20 cellular contexts compared by ENCODE assay signal in the genomic region with DNA sequence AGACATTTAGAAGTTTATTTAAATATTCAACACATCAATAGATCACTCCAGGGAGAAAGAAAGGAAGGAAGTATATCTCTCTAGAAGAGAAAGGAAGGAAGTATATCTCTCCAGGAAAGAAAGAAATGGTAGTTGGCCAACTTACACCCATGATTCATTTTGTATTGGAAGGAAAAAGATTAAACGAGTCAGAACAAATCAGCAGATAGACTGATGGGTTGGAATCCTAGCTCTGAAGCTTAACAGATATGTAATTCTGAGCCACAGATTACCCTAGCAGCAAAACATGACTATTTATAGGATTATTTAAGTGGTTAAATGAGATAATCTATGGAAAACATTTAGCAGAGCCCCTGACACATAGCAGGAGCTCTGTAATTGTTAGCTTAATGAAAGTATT. TPM values are rescaled to one million over a fixed set of nuclear protein-coding genes. Genes with fewer than 3 reads are reported as not detected.
DNase-seq lines count a peak whose midpoint lies in the region; ATAC-seq and TF ChIP-seq lines count a peak whose summit lies in the region.
"Had no signal": no experiment of that assay in that cellular context is flagged by ENCODE, and none has a peak within 500 bp of the region (broad histone marks: within the 10 kb centered on the region; RNA-seq: fewer than 3 reads in every experiment).

No MANE protein-coding gene starts in this region.

- H3K9ac ChIP-seq in mammary epithelial cell (ENCODE audit: insufficient read depth, low read length) = no peak overlapping the region

- no TSS peak for BruUV-seq in mammary epithelial cell (replicated peaks; lab: Mats Ljungman, UMichigan)

- H3K9me3 Mint-ChIP-seq in chondrocyte (ENCODE audit: low read depth) = no peaks in the 10 kb centered on the region
- no peaks in the 10 kb centered on the region for H3K9me3 Mint-ChIP-seq in activated T-cell treated with anti-CD3 and anti-CD28 coated beads, Interleukin-2, amount 50 U/mL, for 4 hours
- H3K9me3 Mint-ChIP-seq: CD4-positive, CD25-positive, alpha-beta regulatory T cell; CD8-positive, alpha-beta memory T cell had no signal

- CTCF ChIA-PET in mammary epithelial cell (lab: Charles Lee; ENCODE audit: low non-redundant PET) = no interaction called here

- DNase-seq in mammary epithelial cell (peak; percentile 36), breast epithelium (ENCODE audit: low spot score in 2 of 2) (no peak), chondrocyte (ENCODE audit: low spot score) (no peak), fibroblast of the aortic adventitia (ENCODE audit: low read depth) (peak; percentile 31), SW480 (ENCODE audit: low spot score) (no peak), AG20443 (ENCODE audit: low spot score) (no peak)
- no peak for DNase-seq in activated T-cell treated with anti-CD3 and anti-CD28 coated beads, Interleukin-2, amount 50 U/mL, for 4 hours
- DNase-seq: BE2C; C1 segment of cervical spinal cord; CD4-positive, CD25-positive, alpha-beta regulatory T cell; CD8-positive, alpha-beta memory T cell; COR-L47; DMS 273 treated with DMSO at 0.1 percent for 48 hours; DMS53; DND-41; EL had no signal

- H3K4me2 ChIP-seq in mammary epithelial cell (ENCODE audit: insufficient read depth, low read depth, low read length) = no peak overlapping the region

- H3K27ac Mint-ChIP-seq in chondrocyte (ENCODE audit: unreplicated experiment) = peak overlapping the region; percentile 60
- H3K27ac Mint-ChIP-seq: CD4-positive, CD25-positive, alpha-beta regulatory T cell; CD8-positive, alpha-beta memory T cell had no signal

- in situ Hi-C loops in mammary epithelial cell (cut with MboI; ENCODE audit: low sequenced_read_pairs in 2 of 2) = no loop called here

- H3K36me3 ChIP-seq in mammary epithelial cell (ENCODE audit: insufficient read depth, low read length) (peaks cover 22% of the 10 kb centered on the region), breast epithelium (no peaks in the 10 kb centered on the region)
- H3K36me3 ChIP-seq: BE2C, HAP-1 had no signal

- H3K4me3 Mint-ChIP-seq in chondrocyte (ENCODE audit: unreplicated experiment) = no peak overlapping the region
- H3K4me3 Mint-ChIP-seq in activated T-cell treated with anti-CD3 and anti-CD28 coated beads, Interleukin-2, amount 50 U/mL, for 4 hours = no peak overlapping the region
- H3K4me3 Mint-ChIP-seq: CD4-positive, CD25-positive, alpha-beta regulatory T cell; CD8-positive, alpha-beta memory T cell had no signal

- ATAC-seq in activated T-cell treated with anti-CD3 and anti-CD28 coated beads, Interleukin-2, amount 50 U/mL, for 4 hours = no peak
- no peak for ATAC-seq in GM21786 (IDR thresholded peaks at IDR 0.05; ENCODE audit: unreplicated experiment)

- H3K27me3 ChIP-seq in mammary epithelial cell (ENCODE audit: insufficient read depth, low read length) (no peaks in the 10 kb centered on the region), breast epithelium (no peaks in the 10 kb centered on the region)
- H3K27me3 ChIP-seq: BE2C had no signal

- TF ChIP-seq CTCF in mammary epithelial cell (conservative IDR thresholded peaks at IDR 0.05 in 1 of 2, IDR thresholded peaks at IDR 0.05 in 1 of 2; ENCODE audit: extremely low read depth in 1 of 2, insufficient read depth in 1 of 2, low read depth in 1 of 2, low read length in 2 of 2) = no peak
- no peak for TF ChIP-seq CTCF in breast epithelium (IDR thresholded peaks at IDR 0.05)
- TF ChIP-seq CTCF in chondrocyte (IDR thresholded peaks at IDR 0.05) = no peak
- no peak for TF ChIP-seq CTCF in fibroblast of the aortic adventitia (IDR thresholded peaks at IDR 0.05; ENCODE audit: insufficient read depth, low read length)

- TF ChIP-seq POLR2A in breast epithelium (IDR thresholded peaks at IDR 0.05) = no peak

- no peak overlapping the region for H2AFZ ChIP-seq in mammary epithelial cell (ENCODE audit: low read depth, low read length)

- H3K36me3 Mint-ChIP-seq in chondrocyte (ENCODE audit: low read depth) = peaks cover 64% of the 10 kb centered on the region
- no peaks in the 10 kb centered on the region for H3K36me3 Mint-ChIP-seq in activated T-cell treated with anti-CD3 and anti-CD28 coated beads, Interleukin-2, amount 50 U/mL, for 4 hours (ENCODE audit: insufficient read depth)
- H3K36me3 Mint-ChIP-seq: CD4-positive, CD25-positive, alpha-beta regulatory T cell; CD8-positive, alpha-beta memory T cell had no signal

- peaks cover 58% of the 10 kb centered on the region for H3K79me2 ChIP-seq in mammary epithelial cell (ENCODE audit: insufficient read depth, low read length)

- intact Hi-C loops in mammary epithelial cell (cut with micrococcal nuclease) (no loop called here), breast epithelium (cut with DNase I; ENCODE audit: low total_unique reads) (no loop called here)

- WGBS in mammary epithelial cell (ENCODE audit: low coverage, missing lambda C conversion rate) = 58% methylated on average over 1 of the region's 1 CpG

- H3K4me3 ChIP-seq in mammary epithelial cell (replicated peaks in 1 of 3; ENCODE audit: insufficient read depth in 1 of 3, low read depth in 2 of 3, low read length in 3 of 3) (no peak overlapping the region), breast epithelium (no peak overlapping the region), fibroblast of the aortic adventitia (ENCODE audit: low read depth, low read length) (no peak overlapping the region)
- H3K4me3 ChIP-seq: HAP-1 had no signal

- peaks cover 2% of the 10 kb centered on the region for H4K20me1 ChIP-seq in mammary epithelial cell (ENCODE audit: insufficient read depth, low read length)

- H3K27me3 Mint-ChIP-seq in chondrocyte (ENCODE audit: low read depth) = no peaks in the 10 kb centered on the region
- H3K27me3 Mint-ChIP-seq in activated T-cell treated with anti-CD3 and anti-CD28 coated beads, Interleukin-2, amount 50 U/mL, for 4 hours (ENCODE audit: low read depth) = peaks cover 10% of the 10 kb centered on the region
- H3K27me3 Mint-ChIP-seq: CD4-positive, CD25-positive, alpha-beta regulatory T cell had no signal

- H3K9me3 ChIP-seq in mammary epithelial cell (replicated peaks; ENCODE audit: insufficient read depth, low read length) (no peaks in the 10 kb centered on the region), breast epithelium (no peaks in the 10 kb centered on the region)
- H3K9me3 ChIP-seq: BE2C, HAP-1 had no signal

- dilution Hi-C loops in mammary epithelial cell (cut with HindIII; ENCODE audit: low sequenced_read_pairs) = no loop called here

- H3K4me1 ChIP-seq in mammary epithelial cell (ENCODE audit: insufficient read depth, low read length) = peaks cover 6% of the 10 kb centered on the region
- H3K4me1 ChIP-seq in breast epithelium = no peaks in the 10 kb centered on the region
- H3K4me1 ChIP-seq: BE2C, HAP-1 had no signal

- H3K4me1 Mint-ChIP-seq in chondrocyte (ENCODE audit: low read depth) = peaks cover 55% of the 10 kb centered on the region
- H3K4me1 Mint-ChIP-seq in activated T-cell treated with anti-CD3 and anti-CD28 coated beads, Interleukin-2, amount 50 U/mL, for 4 hours (ENCODE audit: low read depth) = no peaks in the 10 kb centered on the region
- H3K4me1 Mint-ChIP-seq: CD4-positive, CD25-positive, alpha-beta regulatory T cell; CD8-positive, alpha-beta memory T cell had no signal

- no peak overlapping the region for H3K27ac ChIP-seq in mammary epithelial cell (ENCODE audit: insufficient read depth, low read depth, low read length)
- no peak overlapping the region for H3K27ac ChIP-seq in breast epithelium
- H3K27ac ChIP-seq: 22Rv1, HL-60 had no signal

RNA-seq across cellular contexts. Expression of a gene that starts 27.1 kb away (rescaled TPM):
- total RNA-seq in mammary epithelial cell = 100 to 1,000 TPM; 174 to 263 TPM
- 132 TPM for polyA plus RNA-seq in mammary epithelial cell
- polyA minus RNA-seq in mammary epithelial cell = 250 TPM
- total RNA-seq in breast epithelium = 100 to 1,000 TPM in 2 of 3 donors, 10 to 100 TPM in 1; 90.9 to 441 (median 281) TPM
- total RNA-seq in chondrocyte = 1,995 to 2,753 TPM (median 2,073 TPM) in 3 replicates
- 139 and 342 TPM in 2 replicates for total RNA-seq in fibroblast of the aortic adventitia (ENCODE audit: low replicate concordance)
- total RNA-seq in activated T-cell treated with anti-CD3 and anti-CD28 coated beads, Interleukin-2, amount 50 U/mL, for 4 hours = under 1 TPM; 0.29 to 0.40 (median 0.30) TPM
- total RNA-seq: CD8-positive, alpha-beta memory T cell had no signal
- polyA plus RNA-seq: CD4-positive, CD25-positive, alpha-beta regulatory T cell; CD8-positive, alpha-beta memory T cell had no signal

Comparison
In these comparisons a context has a peak if more than half of its experiments do, and no peak if none do; other contexts are left out.
1. DNase-seq: peak in mammary epithelial cell (single experiment) and fibroblast of the aortic adventitia (single experiment); none in breast epithelium (0 of 2), chondrocyte (single experiment), activated T-cell treated with anti-CD3 and anti-CD28 coated beads, Interleukin-2, amount 50 U/mL, for 4 hours (single experiment), SW480 (single experiment) and AG20443 (single experiment).
2. RNA of a gene that starts 27.1 kb away (total RNA-seq): 1,995 to 2,753 TPM in chondrocyte, 90.9 to 441 TPM in breast epithelium, 174 to 263 TPM in mammary epithelial cell and 139 to 342 TPM in fibroblast of the aortic adventitia; 0.29 to 0.40 TPM in activated T-cell treated with anti-CD3 and anti-CD28 coated beads, Interleukin-2, amount 50 U/mL, for 4 hours; every median in the first group is over 10 times any median in the second.